18 cellular contexts compared by ENCODE assay signal in the genomic region with DNA sequence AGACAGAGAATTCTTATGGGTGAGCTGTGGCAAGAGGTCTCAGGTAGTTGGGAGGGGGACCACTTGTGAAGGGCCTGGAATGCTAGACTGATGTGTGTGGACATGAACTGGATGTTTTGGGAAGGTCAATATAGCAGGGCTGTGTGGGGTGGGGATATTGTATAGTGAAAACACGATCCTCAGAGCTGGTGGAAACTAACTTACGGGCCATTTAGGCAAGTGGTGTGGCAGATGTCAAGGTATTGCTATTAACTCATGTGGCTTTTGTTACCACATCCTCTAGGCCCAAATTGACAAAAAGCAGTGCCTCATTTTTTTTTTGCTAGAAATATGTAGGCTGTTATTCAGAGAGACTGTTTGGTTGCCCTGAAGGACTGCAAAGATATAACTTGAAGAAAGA.
DNase-seq lines count a peak whose midpoint lies in the region; ATAC-seq and TF ChIP-seq lines count a peak whose summit lies in the region.
"Had no signal": no experiment of that assay in that cellular context is flagged by ENCODE, and none has a peak within 500 bp of the region (broad histone marks: within the 10 kb centered on the region; RNA-seq: fewer than 3 reads in every experiment).

No MANE protein-coding gene starts in this region.

- H3K4me2 ChIP-seq in DND-41 (ENCODE audit: insufficient read depth, low read length), result no peak overlapping the region

- H3K9me3 ChIP-seq in DND-41 (ENCODE audit: insufficient read depth, low read length, severe bottlenecking), result peaks cover 13% of the 10 kb centered on the region
- H3K9me3 ChIP-seq: ascending aorta, right lobe of liver had no signal

- H3K27me3 ChIP-seq in DND-41 (ENCODE audit: insufficient read depth, low read length, poor library complexity), result no peaks in the 10 kb centered on the region
- H3K27me3 ChIP-seq: ascending aorta, right lobe of liver had no signal

- H3K4me1 ChIP-seq in DND-41 (ENCODE audit: insufficient read depth, low read length), result no peaks in the 10 kb centered on the region
- H3K4me1 ChIP-seq: ascending aorta, HAP-1, right lobe of liver had no signal

- no peak overlapping the region for H2AFZ ChIP-seq in DND-41 (ENCODE audit: low read depth, low read length)

- H4K20me1 ChIP-seq in DND-41 (ENCODE audit: insufficient read depth, low read length), result no peaks in the 10 kb centered on the region

- no peak for TF ChIP-seq CTCF in DND-41 (IDR thresholded peaks at IDR 0.05; ENCODE audit: borderline replicate concordance, extremely low read depth, low read length, poor library complexity, severe bottlenecking)

- H3K27me3 Mint-ChIP-seq in central memory CD8-positive, alpha-beta T cell, result no peaks in the 10 kb centered on the region

- H3K4me3 ChIP-seq in DND-41 (ENCODE audit: low read depth in 1 of 2, low read length in 2 of 2), result no peak overlapping the region
- H3K4me3 ChIP-seq: ascending aorta, HAP-1, right lobe of liver had no signal

- H3K36me3 Mint-ChIP-seq in central memory CD8-positive, alpha-beta T cell (ENCODE audit: insufficient read depth), result no peaks in the 10 kb centered on the region

- H3K79me2 ChIP-seq in DND-41 (ENCODE audit: insufficient read depth, low read length), result no peaks in the 10 kb centered on the region

- no peaks in the 10 kb centered on the region for H3K9me3 Mint-ChIP-seq in central memory CD8-positive, alpha-beta T cell

- DNase-seq in DND-41 (peak; percentile 15), OCI-M2 (lab: John Stamatoyannopoulos, UW; ENCODE audit: unreplicated experiment) (no peak), HuH-7 (ENCODE audit: low spot score) (no peak)
- no peak for DNase-seq in central memory CD8-positive, alpha-beta T cell (ENCODE audit: low spot score in 2 of 2)
- DNase-seq in activated T-cell treated with anti-CD3 and anti-CD28 coated beads, Interleukin-2, amount 50 U/mL, for 1 hour, result no peak
- DNase-seq: activated CD8-positive, alpha-beta memory T cell treated with anti-CD3 and anti-CD28 coated beads for 24 hours; activated effector memory CD4-positive, alpha-beta T cell treated with Interleukin-2 at 50 U/mL for 16 hours; Calu3; KBM-7; NCI-H1105; right lobe of liver; stimulated activated CD4-positive, alpha-beta T cell treated with anti-CD3 and anti-CD28 coated beads, Interleukin-2, amount 100 ng/mL, for 24 hours had no signal

- H3K36me3 ChIP-seq in DND-41 (ENCODE audit: insufficient read depth, low read length), result no peaks in the 10 kb centered on the region
- H3K36me3 ChIP-seq: ascending aorta, HAP-1, right lobe of liver had no signal

- H3K27ac ChIP-seq in DND-41 (ENCODE audit: low read length), result no peak overlapping the region
- H3K27ac ChIP-seq: ascending aorta, right lobe of liver, RWPE1 had no signal

- H3K4me1 Mint-ChIP-seq in central memory CD8-positive, alpha-beta T cell, result peaks cover 12% of the 10 kb centered on the region

- peak; percentile 82 for ATAC-seq in DND-41 (ENCODE audit: insufficient read depth, low read depth)
- ATAC-seq in GM19043 (IDR thresholded peaks at IDR 0.05; ENCODE audit: low read depth, unreplicated experiment), result peak; percentile 37
- peak; percentile 25 for ATAC-seq in HG03135 (IDR thresholded peaks at IDR 0.05; ENCODE audit: unreplicated experiment)
- peak; percentile 75 for ATAC-seq in central memory CD8-positive, alpha-beta T cell (replicated peaks; ENCODE audit: extremely low read depth, poor library complexity, severe bottlenecking)
- no peak for ATAC-seq in GM18867 (IDR thresholded peaks at IDR 0.05; ENCODE audit: unreplicated experiment)

- H3K4me3 Mint-ChIP-seq in central memory CD8-positive, alpha-beta T cell, result no peak overlapping the region

- no peak overlapping the region for H3K9ac ChIP-seq in DND-41 (ENCODE audit: low read depth, low read length)

- H3K27ac Mint-ChIP-seq in central memory CD8-positive, alpha-beta T cell (ENCODE audit: low read depth), result no peak overlapping the region
